ENCODE assay signal across 20 cellular contexts in genomic region chr13:51009597-51009996, GRCh38.
DNase-seq lines count a peak whose midpoint lies in the region; ATAC-seq, FAIRE-seq and TF ChIP-seq lines count a peak whose summit lies in the region.
"Had no signal": no experiment of that assay in that cellular context is flagged by ENCODE, and none has a peak within 500 bp of the region (broad histone marks: within the 10 kb centered on the region; RNA-seq: fewer than 3 reads in every experiment).

No MANE protein-coding gene starts in this region.

- no TSS peak for BruUV-seq in HepG2 (replicated peaks; lab: Mats Ljungman, UMichigan)
- BruUV-seq in GM12878 (replicated peaks; lab: Mats Ljungman, UMichigan): no TSS peak

- 0% methylated on average over 1 of the region's 1 CpG for WGBS in HepG2 (ENCODE audit: low lambda C conversion rate)
- 80% methylated on average over 1 of the region's 1 CpG for WGBS in right lobe of liver (ENCODE audit: insufficient coverage, low coverage, low lambda C conversion rate, missing lambda C conversion rate)
- 0% methylated on average over 1 of the region's 1 CpG for WGBS in GM12878 (ENCODE audit: insufficient coverage, insufficient replicate concordance, low lambda C conversion rate, missing lambda C conversion rate)
- 93% methylated on average over 1 of the region's 1 CpG for WGBS in hepatocyte (ENCODE audit: low lambda C conversion rate, missing lambda C conversion rate)

- H3K79me2 ChIP-seq in HepG2 (ENCODE audit: insufficient read depth, low read length) (no peaks in the 10 kb centered on the region), GM12878 (ENCODE audit: control insufficient read depth, insufficient read depth, low read length) (no peaks in the 10 kb centered on the region), hepatocyte (no peaks in the 10 kb centered on the region)

- in situ Hi-C loops in HepG2 (cut with HindIII; ENCODE audit: extremely low pct_ligation_motif_present, low pct_unique_long_range_greater_than_20kb) (no loop called here), GM12878 (cut with MboI) (no loop called here)

- H3K4me2 ChIP-seq in HepG2 (ENCODE audit: low read depth, low read length) (no peak overlapping the region), GM12878 (ENCODE audit: control insufficient read depth, insufficient read depth) (no peak overlapping the region), hepatocyte (no peak overlapping the region)
- H3K4me2 ChIP-seq: A549; BLaER1 treated with 17β-estradiol and CSF1 and Interleukin-3, amounts not matched to agents 10 nM and 100 nM had no signal

- no peaks in the 10 kb centered on the region for H4K20me1 ChIP-seq in HepG2 (ENCODE audit: insufficient read depth, low read length)
- no peaks in the 10 kb centered on the region; the same call in 1 of the 2 replicates for H4K20me1 ChIP-seq in GM12878 (ENCODE audit: control insufficient read depth, insufficient read depth)
- H4K20me1 ChIP-seq in hepatocyte (ENCODE audit: insufficient read depth, poor library complexity, severe bottlenecking): no peaks in the 10 kb centered on the region
- H4K20me1 ChIP-seq: BLaER1 treated with 17β-estradiol and CSF1 and Interleukin-3, amounts not matched to agents 10 nM and 100 nM had no signal

- TF ChIP-seq RAD21 in HepG2 (CRISPR knock-in tag; IDR thresholded peaks at IDR 0.05) (no peak), GM12878 (IDR thresholded peaks at IDR 0.05; ENCODE audit: insufficient read depth, low read depth, low read length) (no peak)

- RAD21 ChIA-PET in GM12878 (lab: Charles Lee; ENCODE audit: unreplicated experiment): interaction anchor here (0.6 kb wide), 1 partner anchor 278 kb away, joined by 3 read pairs; no protein-coding TSS in a partner anchor

- no peaks in the 10 kb centered on the region for H3K9me2 ChIP-seq in hepatocyte (replicated peaks; ENCODE audit: insufficient read depth)

- SMC1A ChIA-PET in GM12878 (lab: Charles Lee; ENCODE audit: uncharacterized antibody, unreplicated experiment): interaction anchor here (0.6 kb wide), 1 partner anchor 283 kb away, joined by 3 read pairs; no protein-coding TSS in a partner anchor

- H3K4me3 ChIP-seq in HepG2 (replicated peaks in 1 of 3; ENCODE audit: insufficient read depth in 1 of 3, low read depth in 2 of 3, low read length in 3 of 3) (no peak overlapping the region), right lobe of liver (no peak overlapping the region), GM12878 (no peak overlapping the region), hepatocyte (no peak overlapping the region)
- H3K4me3 ChIP-seq: A549; BLaER1 treated with 17β-estradiol and CSF1 and Interleukin-3, amounts not matched to agents 10 nM and 100 nM had no signal

- no peak for ATAC-seq in HepG2
- ATAC-seq in right lobe of liver: no peak
- no peak for ATAC-seq in GM12878
- ATAC-seq: A549; CD8-positive, alpha-beta T cell had no signal

- H3K4me1 ChIP-seq in HepG2 (ENCODE audit: insufficient read depth, low read length) (peaks cover 26% of the 10 kb centered on the region), right lobe of liver (no peaks in the 10 kb centered on the region), GM12878 (ENCODE audit: control insufficient read depth, insufficient read depth, low read length) (no peaks in the 10 kb centered on the region), hepatocyte (ENCODE audit: insufficient read depth) (peaks cover 17% of the 10 kb centered on the region)
- H3K4me1 ChIP-seq: A549 had no signal

- H3K9me3 ChIP-seq in HepG2 (ENCODE audit: low read length) (no peaks in the 10 kb centered on the region), right lobe of liver (no peaks in the 10 kb centered on the region), GM12878 (replicated peaks; ENCODE audit: control insufficient read depth, insufficient read depth, low read length) (no peaks in the 10 kb centered on the region), hepatocyte (ENCODE audit: low read depth) (no peaks in the 10 kb centered on the region)
- H3K9me3 ChIP-seq: Caco-2 had no signal

- TF ChIP-seq CTCF in HepG2 (CRISPR knock-in tag; IDR thresholded peaks at IDR 0.05): no peak
- no peak for TF ChIP-seq CTCF in right lobe of liver (IDR thresholded peaks at IDR 0.05)
- no peak for TF ChIP-seq CTCF in GM12878 (IDR thresholded peaks at IDR 0.05 in 2 of 3, conservative IDR thresholded peaks at IDR 0.05 in 1 of 3; ENCODE audit: control insufficient read depth in 2 of 3, extremely low read depth in 1 of 3, insufficient read depth in 1 of 3, low read depth in 3 of 3, low read length in 3 of 3)
- no peak for TF ChIP-seq CTCF in hepatocyte (IDR thresholded peaks at IDR 0.05; ENCODE audit: poor library complexity)

- H3K27me3 ChIP-seq in HepG2 (ENCODE audit: control insufficient read depth in 1 of 2, insufficient read depth in 2 of 2, low read length in 2 of 2) (no peaks in the 10 kb centered on the region), right lobe of liver (no peaks in the 10 kb centered on the region), GM12878 (replicated peaks in 1 of 2; ENCODE audit: control insufficient read depth in 2 of 2, insufficient read depth in 2 of 2, low read length in 1 of 2) (peaks cover 0 to 2% of the 10 kb centered on the region in 2 experiments; a peak in 1 of 4 replicates), hepatocyte (no peaks in the 10 kb centered on the region)
- H3K27me3 ChIP-seq: BLaER1 treated with 17β-estradiol and CSF1 and Interleukin-3, amounts not matched to agents 10 nM and 100 nM had no signal

- H3K27ac ChIP-seq in HepG2 (ENCODE audit: extremely low read length, insufficient read depth, low read length): no peak overlapping the region
- H3K27ac ChIP-seq in right lobe of liver: no peak overlapping the region
- H3K27ac ChIP-seq in GM12878 (ENCODE audit: control insufficient read depth, insufficient read depth): no peak overlapping the region
- H3K27ac ChIP-seq in hepatocyte: no peak overlapping the region
- H3K27ac ChIP-seq: 22Rv1; A549; BLaER1 treated with 17β-estradiol and CSF1 and Interleukin-3, amounts not matched to agents 10 nM and 100 nM; C4-2B had no signal

- H3K9ac ChIP-seq in HepG2 (ENCODE audit: insufficient read depth, low read depth, low read length): no peak overlapping the region
- H3K9ac ChIP-seq in GM12878 (ENCODE audit: control insufficient read depth, insufficient read depth, low read length): no peak overlapping the region
- H3K9ac ChIP-seq: BLaER1 treated with 17β-estradiol and CSF1 and Interleukin-3, amounts not matched to agents 10 nM and 100 nM had no signal

- no peak for TF ChIP-seq POLR2A in HepG2 (IDR thresholded peaks at IDR 0.05; ENCODE audit: insufficient read depth in 1 of 2, low read depth in 2 of 2, low read length in 2 of 2)
- TF ChIP-seq POLR2A in right lobe of liver (IDR thresholded peaks at IDR 0.05): no peak
- no peak for TF ChIP-seq POLR2A in GM12878 (IDR thresholded peaks at IDR 0.05; ENCODE audit: low read depth, low read length)

- no peak for DNase-seq in HepG2 (ENCODE audit: low spot score)
- DNase-seq in right lobe of liver: no peak
- DNase-seq in GM12878 (ENCODE audit: low read depth, low spot score): no peak
- DNase-seq in SHP77 (lab: John Stamatoyannopoulos, UW): no peak
- DNase-seq in hepatocyte (ENCODE audit: low spot score): no peak
- DNase-seq: AML-193; Caco-2; Calu3; CD4-positive, alpha-beta T cell; CD8-positive, alpha-beta T cell; DMS79 treated with DMSO at 0.1 percent for 48 hours; GF-D8 had no signal

- H3K36me3 ChIP-seq in HepG2 (replicated peaks in 1 of 2; ENCODE audit: control insufficient read depth in 1 of 2, insufficient read depth in 2 of 2, low read length in 2 of 2) (no peaks in the 10 kb centered on the region), right lobe of liver (no peaks in the 10 kb centered on the region), GM12878 (ENCODE audit: control insufficient read depth in 2 of 2, insufficient read depth in 2 of 2, low read length in 1 of 2) (no peaks in the 10 kb centered on the region), hepatocyte (replicated peaks; ENCODE audit: insufficient read depth, low read depth) (no peaks in the 10 kb centered on the region)
- H3K36me3 ChIP-seq: BLaER1 treated with 17β-estradiol and CSF1 and Interleukin-3, amounts not matched to agents 10 nM and 100 nM had no signal

- no peak for FAIRE-seq in HepG2 (lab: Jason Lieb, UNC)
- FAIRE-seq in GM12878 (lab: Jason Lieb, UNC): no peak
- FAIRE-seq: A549, D721Med, G401.6, GM12892, GM18507 had no signal

- CTCF ChIA-PET in HepG2 (lab: Yijun Ruan, JAX; ENCODE audit: low intra/inter-chr PET ratio, low total read pairs): no interaction called here
- CTCF ChIA-PET in GM12878 (lab: Yijun Ruan, JAX): interaction anchor here (0.6 kb wide), 1 partner anchor 57 kb away, joined by 3 read pairs; no protein-coding TSS in a partner anchor

- no peak for TF ChIP-seq EP300 in HepG2 (IDR thresholded peaks at IDR 0.05; ENCODE audit: low read depth in 2 of 2, low read length in 2 of 2)
- TF ChIP-seq EP300 in HepG2 (CRISPR knock-in tag; IDR thresholded peaks at IDR 0.05; ENCODE audit: borderline replicate concordance): no peak
- no peak for TF ChIP-seq EP300 in GM12878 (IDR thresholded peaks at IDR 0.05; ENCODE audit: borderline replicate concordance in 1 of 2, control insufficient read depth in 1 of 2, low read depth in 2 of 2, low read length in 2 of 2)

- no peak overlapping the region for H2AFZ ChIP-seq in HepG2 (ENCODE audit: low read length)
- H2AFZ ChIP-seq in GM12878 (ENCODE audit: control insufficient read depth, low read depth, low read length): no peak overlapping the region
- no peak overlapping the region for H2AFZ ChIP-seq in hepatocyte

- intact Hi-C loops in HepG2 (cut with micrococcal nuclease; ENCODE audit: unreplicated experiment): no loop called here
- intact Hi-C loops in right lobe of liver (cut with DNase I): no loop called here
- intact Hi-C loops in GM12878 (cut with micrococcal nuclease; ENCODE audit: unreplicated experiment): no loop called here

- POLR2A ChIA-PET in HepG2 (lab: Yijun Ruan, JAX): no interaction called here
- POLR2A ChIA-PET in GM12878 (lab: Charles Lee): no interaction called here

TF ChIP-seq in HepG2, 621 proteins besides CTCF, POLR2A, EP300 and RAD21 (continues in another document):
- TF ChIP-seq ESRRA (CRISPR knock-in tag; IDR thresholded peaks at IDR 0.05; ENCODE audit: low read depth) (no peak), SOX6 (IDR thresholded peaks at IDR 0.05) (no peak), SOX6 (CRISPR knock-in tag; IDR thresholded peaks at IDR 0.05) (no peak), GLI4 (CRISPR knock-in tag; IDR thresholded peaks at IDR 0.05; ENCODE audit: borderline replicate concordance) (no peak), DPF2 (CRISPR knock-in tag; IDR thresholded peaks at IDR 0.05; ENCODE audit: borderline replicate concordance, low read depth) (no peak), ZNF160 (CRISPR knock-in tag; IDR thresholded peaks at IDR 0.05) (no peak)

Comparison
In these comparisons a context has a peak if more than half of its experiments do, and no peak if none do; other contexts are left out.
1. Of the 75 proteins assayed by ChIP-seq in both HepG2 and GM12878: peak only in HepG2: none; only in GM12878: none; in both: ZBTB40; in neither: 74.